ENCODE assay signal across 8 cellular contexts in genomic region chr6:24718449-24719124, GRCh38. TPM values are rescaled to one million over a fixed set of nuclear protein-coding genes. Genes with fewer than 3 reads are reported as not detected.
DNase-seq lines count a peak whose midpoint lies in the region; ATAC-seq, FAIRE-seq and TF ChIP-seq lines count a peak whose summit lies in the region.

No MANE protein-coding gene starts in this region.

- no peaks in the 10 kb centered on the region for H3K27me3 Mint-ChIP-seq in chondrocyte (ENCODE audit: low read depth)
- H3K27me3 Mint-ChIP-seq in naive thymus-derived CD8-positive, alpha-beta T cell = no peaks in the 10 kb centered on the region

- peak overlapping the region; percentile 96 for H3K27ac ChIP-seq in BLaER1

- H3K27me3 ChIP-seq in BLaER1 = no peaks in the 10 kb centered on the region
- H3K27me3 ChIP-seq in MG63 = no peaks in the 10 kb centered on the region

- FAIRE-seq in GM12892 (lab: Jason Lieb, UNC) = no peak

- POLR2A ChIA-PET in naive thymus-derived CD8-positive, alpha-beta T cell (lab: Charles Lee) = interaction anchor here (0.6 to 3.6 kb wide), 10 partner anchors 9 to 421 kb away, joined by 3 to 22 read pairs (median 5); partner anchors contain the start of genes ACOT13, ALDH5A1 and TDP2

- peak overlapping the region; percentile 100 for H3K27ac Mint-ChIP-seq in chondrocyte (ENCODE audit: unreplicated experiment)
- peak overlapping the region; percentile 75 to 100 (median 98) for H3K27ac Mint-ChIP-seq in naive thymus-derived CD8-positive, alpha-beta T cell

- DNase-seq in MG63 = no peak
- no peak for DNase-seq in chondrocyte (ENCODE audit: low spot score)
- peak in 2 of 10 donors; percentile 26 to 29 for DNase-seq in naive thymus-derived CD8-positive, alpha-beta T cell
- DNase-seq in anterior cingulate cortex (lab: John Stamatoyannopoulos, UW) = no peak
- no peak for DNase-seq in GM12892 (ENCODE audit: insufficient read length)

- H3K4me1 Mint-ChIP-seq in chondrocyte (ENCODE audit: low read depth) = peaks cover 55% of the 10 kb centered on the region
- peaks cover 21 to 71% (median 59%) of the 10 kb centered on the region in 4 donors for H3K4me1 Mint-ChIP-seq in naive thymus-derived CD8-positive, alpha-beta T cell

- peaks cover 55% of the 10 kb centered on the region for H3K4me1 ChIP-seq in BLaER1

- H3K4me3 ChIP-seq in BLaER1 = peak overlapping the region; percentile 95
- H3K4me3 ChIP-seq in MG63 = peak overlapping the region; percentile 87

- H3K4me3 Mint-ChIP-seq in chondrocyte (ENCODE audit: unreplicated experiment) = peak overlapping the region; percentile 96
- peak overlapping the region; percentile 90 to 100 (median 96) for H3K4me3 Mint-ChIP-seq in naive thymus-derived CD8-positive, alpha-beta T cell

- H4K20me1 ChIP-seq in BLaER1 = peaks cover 61% of the 10 kb centered on the region

- H3K9ac ChIP-seq in BLaER1 = peak overlapping the region; percentile 99

- H3K36me3 Mint-ChIP-seq in chondrocyte (ENCODE audit: low read depth) = peaks cover 27% of the 10 kb centered on the region
- H3K36me3 Mint-ChIP-seq in naive thymus-derived CD8-positive, alpha-beta T cell = peaks cover 8 to 52% (median 27%) of the 10 kb centered on the region in 3 donors

- H3K9me3 ChIP-seq in BLaER1 (no peaks in the 10 kb centered on the region; the same call in 1 of the 2 replicates), MG63 (no peaks in the 10 kb centered on the region)

- ATAC-seq in naive thymus-derived CD8-positive, alpha-beta T cell = no peak
- no peak for ATAC-seq in HG02759 (IDR thresholded peaks at IDR 0.05; ENCODE audit: unreplicated experiment)
- no peak for ATAC-seq in HG02981 (IDR thresholded peaks at IDR 0.05; ENCODE audit: unreplicated experiment)

- H3K36me3 ChIP-seq in BLaER1 (peaks cover 40% of the 10 kb centered on the region), MG63 (peaks cover 53% of the 10 kb centered on the region)

- TF ChIP-seq POLR2A in GM12892 (IDR thresholded peaks at IDR 0.05; ENCODE audit: low read depth, low read length) = no peak

- TF ChIP-seq CTCF in chondrocyte (IDR thresholded peaks at IDR 0.05) = no peak

- H3K4me2 ChIP-seq in BLaER1 = peak overlapping the region; percentile 98

- no peaks in the 10 kb centered on the region for H3K9me3 Mint-ChIP-seq in chondrocyte (ENCODE audit: low read depth)
- peaks cover 0 to 2% (median 0%) of the 10 kb centered on the region in 9 donors for H3K9me3 Mint-ChIP-seq in naive thymus-derived CD8-positive, alpha-beta T cell

RNA-seq across cellular contexts. Expression of gene C6orf62, which starts 0.4 kb away (rescaled TPM):
- total RNA-seq in MG63 (2014; rRNA removed; shearing (Covaris generic); ENCODE audit: low replicate concordance) = 59.1 and 89.8 TPM in 2 replicates
- 74.0 to 91.9 TPM (median 90.2 TPM) in 3 replicates for total RNA-seq in chondrocyte
- total RNA-seq in naive thymus-derived CD8-positive, alpha-beta T cell = 100 to 1,000 TPM; 188 to 190 TPM
- polyA plus RNA-seq in naive thymus-derived CD8-positive, alpha-beta T cell = 100 to 1,000 TPM in 2 of 3 donors, 10 to 100 TPM in 1; 81.5 to 126 (median 101) TPM
- 86.2 TPM for polyA plus RNA-seq in GM12892 (2012; ENCODE audit: missing spikeins)

RNA-seq across cellular contexts. Expression of gene ACOT13, which starts 51.7 kb away (rescaled TPM):
- 1.9 and 3.7 TPM in 2 replicates for total RNA-seq in MG63 (2014; rRNA removed; shearing (Covaris generic); ENCODE audit: low replicate concordance)
- total RNA-seq in chondrocyte = 28.4 to 33.1 TPM (median 30.4 TPM) in 3 replicates
- total RNA-seq in naive thymus-derived CD8-positive, alpha-beta T cell = 10 to 100 TPM; 10.8 to 11.0 TPM
- 10 to 100 TPM; 16.5 to 19.0 (median 16.5) TPM for polyA plus RNA-seq in naive thymus-derived CD8-positive, alpha-beta T cell
- 35.5 TPM for polyA plus RNA-seq in GM12892 (2012; ENCODE audit: missing spikeins)

RNA-seq across cellular contexts. Expression of gene TDP2, which starts 51.9 kb away (rescaled TPM):
- total RNA-seq in MG63 (2014; rRNA removed; shearing (Covaris generic); ENCODE audit: low replicate concordance) = 18.5 and 30.8 TPM in 2 replicates
- 23.4 to 32.4 TPM (median 23.8 TPM) in 3 replicates for total RNA-seq in chondrocyte
- total RNA-seq in naive thymus-derived CD8-positive, alpha-beta T cell = 10 to 100 TPM; 74.7 to 76.6 TPM
- polyA plus RNA-seq in naive thymus-derived CD8-positive, alpha-beta T cell = 10 to 100 TPM; 37.9 to 49.1 (median 44.5) TPM
- polyA plus RNA-seq in GM12892 (2012; ENCODE audit: missing spikeins) = 47.2 TPM

RNA-seq across cellular contexts. Expression of gene GMNN, which starts 56.1 kb away (rescaled TPM):
- total RNA-seq in MG63 (2014; rRNA removed; shearing (Covaris generic); ENCODE audit: low replicate concordance) = 35.5 and 42.3 TPM in 2 replicates
- 13.6 to 22.9 TPM (median 13.8 TPM) in 3 replicates for total RNA-seq in chondrocyte
- total RNA-seq in naive thymus-derived CD8-positive, alpha-beta T cell = 1 to 10 TPM; 3.4 to 3.6 TPM
- polyA plus RNA-seq in naive thymus-derived CD8-positive, alpha-beta T cell = 1 to 10 TPM; 4.0 to 5.3 (median 4.3) TPM
- polyA plus RNA-seq in GM12892 (2012; ENCODE audit: missing spikeins) = 56.7 TPM
